15 cellular contexts compared by ENCODE assay signal in the genomic region with DNA sequence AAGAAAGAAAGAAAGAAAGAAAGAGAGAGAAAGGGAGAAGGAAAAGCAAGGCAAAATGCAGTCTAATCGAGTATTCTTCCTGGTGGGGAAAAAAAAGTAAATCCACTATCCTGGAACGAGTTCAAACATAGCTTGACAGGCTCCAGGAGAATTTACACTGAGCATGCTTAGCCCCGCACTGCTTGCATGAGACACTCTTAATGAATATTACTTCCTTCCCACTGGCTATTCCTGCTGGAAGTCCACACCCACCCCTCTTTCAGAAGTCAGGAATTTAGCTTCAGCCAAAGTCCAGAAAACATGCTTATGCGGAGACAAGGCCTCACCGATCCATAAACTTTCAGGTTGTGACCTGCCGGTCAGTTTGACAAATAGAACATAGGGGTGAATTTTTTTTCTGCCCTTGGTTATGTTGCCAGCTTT.
DNase-seq lines count a peak whose midpoint lies in the region; ATAC-seq and TF ChIP-seq lines count a peak whose summit lies in the region.
"Had no signal": no experiment of that assay in that cellular context is flagged by ENCODE, and none has a peak within 500 bp of the region (broad histone marks: within the 10 kb centered on the region; RNA-seq: fewer than 3 reads in every experiment).

No MANE protein-coding gene starts in this region.

- H3K27ac ChIP-seq in mammary epithelial cell (ENCODE audit: insufficient read depth, low read depth, low read length) (no peak overlapping the region), right atrium auricular region (peak overlapping the region; percentile 44 to 57)

- peaks cover 9% of the 10 kb centered on the region for H3K4me1 ChIP-seq in mammary epithelial cell (ENCODE audit: insufficient read depth, low read length)
- H3K4me1 ChIP-seq in right atrium auricular region = peaks cover 0 to 31% of the 10 kb centered on the region in 2 donors

- peak overlapping the region; percentile 64 for H3K4me2 ChIP-seq in mammary epithelial cell (ENCODE audit: insufficient read depth, low read depth, low read length)

- WGBS in mammary epithelial cell (ENCODE audit: low coverage, missing lambda C conversion rate) = 3% methylated on average over 6 of the region's 6 CpGs

- in situ Hi-C loops in mammary epithelial cell (cut with MboI; ENCODE audit: low sequenced_read_pairs in 2 of 2) = no loop called here

- H3K79me2 ChIP-seq in mammary epithelial cell (ENCODE audit: insufficient read depth, low read length) = no peaks in the 10 kb centered on the region

- no peaks in the 10 kb centered on the region for H4K20me1 ChIP-seq in mammary epithelial cell (ENCODE audit: insufficient read depth, low read length)

- intact Hi-C loops in mammary epithelial cell (cut with micrococcal nuclease) (no loop called here), sciatic nerve (cut with DNase I) (no loop called here)

- H3K36me3 ChIP-seq in mammary epithelial cell (ENCODE audit: insufficient read depth, low read length) (no peaks in the 10 kb centered on the region), right atrium auricular region (no peaks in the 10 kb centered on the region)

- BruUV-seq in mammary epithelial cell (replicated peaks; lab: Mats Ljungman, UMichigan) = no TSS peak

- H3K27me3 ChIP-seq in mammary epithelial cell (ENCODE audit: insufficient read depth, low read length) (no peaks in the 10 kb centered on the region), right atrium auricular region (no peaks in the 10 kb centered on the region)

- peak; percentile 93 for ATAC-seq in sciatic nerve
- ATAC-seq: activated naive CD4-positive, alpha-beta T cell treated with anti-CD3 and anti-CD28 coated beads, Interleukin-2, amount 50 U/mL, for 72 hours; stimulated activated effector memory CD8-positive, alpha-beta T cell treated with anti-CD3 and anti-CD28 coated beads, Interleukin-12 subunit alpha, Interleukin-12 subunit beta, amount 100 ng/mL, for 72 hours had no signal

- peak overlapping the region; percentile 86 for H2AFZ ChIP-seq in mammary epithelial cell (ENCODE audit: low read depth, low read length)

- H3K9me3 ChIP-seq in mammary epithelial cell (replicated peaks; ENCODE audit: insufficient read depth, low read length) = no peaks in the 10 kb centered on the region
- no peaks in the 10 kb centered on the region for H3K9me3 ChIP-seq in right atrium auricular region

- CTCF ChIA-PET in mammary epithelial cell (lab: Charles Lee; ENCODE audit: low non-redundant PET) = interaction anchor here (0.6 kb wide), 1 partner anchor 1123 kb away, joined by 4 read pairs; no protein-coding TSS in a partner anchor

- H3K4me3 ChIP-seq in mammary epithelial cell (replicated peaks in 1 of 3; ENCODE audit: insufficient read depth in 1 of 3, low read depth in 2 of 3, low read length in 3 of 3) (no peak overlapping the region), right atrium auricular region (peak overlapping the region in 1 of 2 donors; percentile 3)

- dilution Hi-C loops in mammary epithelial cell (cut with HindIII; ENCODE audit: low sequenced_read_pairs) = no loop called here

- peak; percentile 7 for DNase-seq in ELR (ENCODE audit: low read depth)
- DNase-seq in mammary epithelial cell = peak; percentile 20
- no peak for DNase-seq in right atrium auricular region (ENCODE audit: low spot score)
- DNase-seq in sciatic nerve (ENCODE audit: low spot score) = no peak
- no peak for DNase-seq in CD1c-positive myeloid dendritic cell (ENCODE audit: extremely low spot score)
- DNase-seq in NCI-H2107 (lab: John Stamatoyannopoulos, UW) = no peak
- no peak for DNase-seq in activated CD4-positive, alpha-beta T cell treated with anti-CD3 and anti-CD28 coated beads, Interleukin-2, amount 50 U/mL, for 48 hours
- DNase-seq in mesenteric fat pad (ENCODE audit: low spot score) = no peak
- DNase-seq: activated CD4-positive, alpha-beta T cell treated with anti-CD3 and anti-CD28 coated beads for 4 hours; CD4-positive, alpha-beta T cell; HCEC 1CT; NCI-H2081; SIG-M5 had no signal

- H3K9ac ChIP-seq in mammary epithelial cell (ENCODE audit: insufficient read depth, low read length) = no peak overlapping the region

- TF ChIP-seq CTCF in mammary epithelial cell (conservative IDR thresholded peaks at IDR 0.05 in 1 of 2, IDR thresholded peaks at IDR 0.05 in 1 of 2; ENCODE audit: extremely low read depth in 1 of 2, insufficient read depth in 1 of 2, low read depth in 1 of 2, low read length in 2 of 2) (no peak), right atrium auricular region (IDR thresholded peaks at IDR 0.05) (no peak)

Comparison
In these comparisons a context has a peak if more than half of its experiments do, and no peak if none do; other contexts are left out.
1. DNase-seq: peak in ELR (single experiment) and mammary epithelial cell (single experiment); none in right atrium auricular region (single experiment), sciatic nerve (single experiment), CD1c-positive myeloid dendritic cell (single experiment), NCI-H2107 (single experiment), activated CD4-positive, alpha-beta T cell treated with anti-CD3 and anti-CD28 coated beads, Interleukin-2, amount 50 U/mL, for 48 hours (0 of 2) and mesenteric fat pad (single experiment).